ENCODE assay signal across 22 cellular contexts in the genomic region with DNA sequence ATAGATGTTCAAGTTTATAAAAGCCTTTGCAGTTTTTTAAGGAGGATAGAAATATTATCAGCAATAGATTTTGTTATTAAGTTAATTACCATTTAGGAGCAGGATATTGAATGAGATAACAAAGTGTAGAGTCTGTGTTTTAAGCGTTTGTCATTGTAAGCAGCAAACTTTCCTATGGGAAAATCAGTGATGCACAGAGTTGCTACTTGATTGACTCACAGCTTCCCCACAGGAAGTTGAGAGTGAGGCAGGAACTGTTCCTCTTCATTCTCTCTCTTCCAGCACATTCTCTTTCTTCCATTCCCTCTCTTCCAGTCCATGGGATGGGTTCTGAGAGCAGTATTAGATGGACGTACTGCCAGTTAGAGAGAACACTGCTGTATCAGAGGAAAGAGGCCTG.
"Had no signal": no experiment of that assay in that cellular context is flagged by ENCODE, and none has a peak within 500 bp of the region (broad histone marks: within the 10 kb centered on the region; RNA-seq: fewer than 3 reads in every experiment).

No MANE protein-coding gene starts in this region.

- H3K9ac ChIP-seq: SK-N-SH had no signal

- DNase-seq: activated CD4-positive, alpha-beta T cell treated with anti-CD3 and anti-CD28 coated beads, Interleukin-2, amount 10 ng/mL, durations not matched to agents 24 days and 14 days; activated CD4-positive, alpha-beta T cell treated with anti-CD3 and anti-CD28 coated beads, Interleukin-2, amount 50 U/mL, for 48 hours; activated CD4-positive, CD25-positive, alpha-beta regulatory T cell treated with anti-CD3 and anti-CD28 coated beads, Interleukin-2, amount 50 U/mL, for 72 hours; activated CD8-positive, alpha-beta memory T cell treated with anti-CD3 and anti-CD28 coated beads, Interleukin-2, amount 10 ng/mL, durations not matched to agents 7 days and 5 days; activated effector memory CD4-positive, alpha-beta T cell treated with Interleukin-2 at 50 U/mL for 16 hours; activated naive CD4-positive, alpha-beta T cell; activated T-cell treated with anti-CD3 and anti-CD28 coated beads, Interleukin-2, amount 50 U/mL, for 24 hours; aorta; Karpas-422; NCI-H1048; NCI-H1930; NCI-H2171 treated with DMSO at 0.1 percent for 48 hours; NCI-H226; NCI-H510A; NCI-H526 treated with DMSO at 0.1 percent for 48 hours; NK-92 treated with Interleukin-12 subunit alpha and Interleukin-12 subunit beta, amount 100 ng/mL, for 24 hours; Right ventricle myocardium superior; SJCRH30; SK-N-SH had no signal

- H3K9me3 ChIP-seq: breast epithelium, SJCRH30, SK-N-SH had no signal

- H3K27me3 ChIP-seq: breast epithelium, SJCRH30 had no signal

- H3K27ac ChIP-seq: breast epithelium, RWPE1, SJCRH30 had no signal

- H3K4me3 ChIP-seq: breast epithelium, K562, SJCRH30 had no signal

- H3K36me3 ChIP-seq: breast epithelium, SJCRH30 had no signal

- H3K4me2 ChIP-seq: SK-N-SH had no signal

- H3K4me1 ChIP-seq: breast epithelium, SJCRH30 had no signal

- FAIRE-seq: K562 had no signal
